Comparison of ENCODE assay signal across 8 cellular contexts in the genomic region with DNA sequence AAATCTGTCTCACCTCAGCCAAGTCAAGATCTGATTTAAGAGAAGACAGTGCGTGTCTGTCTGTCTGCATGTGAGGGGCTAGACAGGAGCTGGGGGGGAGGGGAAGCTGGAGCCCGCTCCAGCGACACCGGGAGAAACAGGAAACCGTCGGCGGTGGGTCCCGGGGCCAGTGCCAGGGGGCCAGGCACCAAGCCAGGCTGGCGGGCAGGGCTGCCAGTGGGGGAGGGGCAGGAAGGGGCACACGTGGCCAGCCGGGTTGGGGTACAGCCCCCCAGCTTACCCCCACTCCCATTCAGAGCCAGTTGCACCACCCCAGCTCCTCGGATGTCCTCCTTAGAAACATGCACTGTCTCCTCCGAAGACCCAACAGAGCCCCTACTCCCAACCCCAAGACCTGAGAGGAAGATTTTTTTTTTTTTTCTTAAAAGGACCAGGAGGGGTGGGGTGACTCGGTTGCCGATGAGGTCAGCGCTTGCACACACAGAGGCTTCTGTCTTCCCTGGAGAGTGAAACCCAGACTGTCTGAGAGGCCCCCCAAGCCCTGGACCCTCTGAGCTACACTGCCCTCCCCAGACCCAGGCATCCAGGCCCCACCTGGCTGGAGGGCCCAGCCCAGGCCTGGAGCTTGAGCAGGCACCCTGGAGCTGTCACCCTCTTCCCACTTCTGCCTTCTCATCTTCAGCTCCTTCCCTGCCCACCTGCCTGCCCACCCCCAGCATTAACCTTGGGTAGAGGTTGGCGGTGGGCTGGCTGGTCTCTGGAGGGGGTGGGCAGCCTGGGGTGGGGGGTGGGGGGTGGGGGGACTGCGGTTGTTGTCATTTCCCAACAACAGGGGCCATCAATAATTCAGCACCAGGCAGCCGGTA. TPM values are rescaled to one million over a fixed set of nuclear protein-coding genes. Genes with fewer than 3 reads are reported as not detected.
DNase-seq lines count a peak whose midpoint lies in the region; ATAC-seq and TF ChIP-seq lines count a peak whose summit lies in the region.

No MANE protein-coding gene starts in this region.

- in situ Hi-C loops in mammary epithelial cell (cut with MboI; ENCODE audit: low sequenced_read_pairs in 2 of 2): no loop called here

- H4K20me1 ChIP-seq in mammary epithelial cell (ENCODE audit: insufficient read depth, low read length): no peaks in the 10 kb centered on the region

- peaks cover 2% of the 10 kb centered on the region for H3K27me3 Mint-ChIP-seq in activated CD4-positive, alpha-beta T cell treated with anti-CD3 and anti-CD28 coated beads, Interleukin-2, amount 10 ng/mL, durations not matched to agents 7 days and 5 days

- H3K27ac Mint-ChIP-seq in activated CD4-positive, alpha-beta T cell treated with anti-CD3 and anti-CD28 coated beads, Interleukin-2, amount 10 ng/mL, durations not matched to agents 7 days and 5 days: peak overlapping the region; percentile 81

- no peak overlapping the region for H3K23ac ChIP-seq in mesenchymal stem cell (ENCODE audit: low read length in 2 of 2)

- H3K36me3 Mint-ChIP-seq in activated CD4-positive, alpha-beta T cell treated with anti-CD3 and anti-CD28 coated beads, Interleukin-2, amount 10 ng/mL, durations not matched to agents 7 days and 5 days (ENCODE audit: low read depth): no peaks in the 10 kb centered on the region

- WGBS in mammary epithelial cell (ENCODE audit: low coverage, missing lambda C conversion rate): 0% methylated on average over 1 of the region's 19 CpGs
- WGBS in mesenchymal stem cell: 74% methylated on average over 11 of the region's 19 CpGs

- BruUV-seq in mammary epithelial cell (replicated peaks; lab: Mats Ljungman, UMichigan): no TSS peak

- H3K4me1 Mint-ChIP-seq in activated CD4-positive, alpha-beta T cell treated with anti-CD3 and anti-CD28 coated beads, Interleukin-2, amount 10 ng/mL, durations not matched to agents 7 days and 5 days: peaks cover 38% of the 10 kb centered on the region

- H3K36me3 ChIP-seq in mammary epithelial cell (ENCODE audit: insufficient read depth, low read length) (peaks cover 7% of the 10 kb centered on the region), mesenchymal stem cell (ENCODE audit: control insufficient read depth in 1 of 2, insufficient read depth in 2 of 2, low read depth in 1 of 2, low read length in 2 of 2) (peaks cover 14 to 51% of the 10 kb centered on the region in 2 experiments), upper lobe of right lung (peaks cover 12% of the 10 kb centered on the region)

- TF ChIP-seq CTCF in mammary epithelial cell (conservative IDR thresholded peaks at IDR 0.05 in 1 of 2, IDR thresholded peaks at IDR 0.05 in 1 of 2; ENCODE audit: extremely low read depth in 1 of 2, insufficient read depth in 1 of 2, low read depth in 1 of 2, low read length in 2 of 2): no peak
- TF ChIP-seq CTCF in upper lobe of right lung (IDR thresholded peaks at IDR 0.05): no peak

- H3K9me3 Mint-ChIP-seq in activated CD4-positive, alpha-beta T cell treated with anti-CD3 and anti-CD28 coated beads, Interleukin-2, amount 10 ng/mL, durations not matched to agents 7 days and 5 days: no peaks in the 10 kb centered on the region

- H2BK12ac ChIP-seq in mesenchymal stem cell (ENCODE audit: low read length in 2 of 2): no peak overlapping the region

- H3K4me3 Mint-ChIP-seq in activated CD4-positive, alpha-beta T cell treated with anti-CD3 and anti-CD28 coated beads, Interleukin-2, amount 10 ng/mL, durations not matched to agents 7 days and 5 days: peak overlapping the region; percentile 22

- peak overlapping the region; percentile 84 for H3K27ac ChIP-seq in mammary epithelial cell (ENCODE audit: insufficient read depth, low read depth, low read length)
- no peak overlapping the region for H3K27ac ChIP-seq in mesenchymal stem cell (ENCODE audit: low read length, poor library complexity, severe bottlenecking)
- H3K27ac ChIP-seq in upper lobe of right lung: peak overlapping the region; percentile 63

- no peak overlapping the region for H2BK120ac ChIP-seq in mesenchymal stem cell (ENCODE audit: low read depth, low read length)

- intact Hi-C loops in mammary epithelial cell (cut with micrococcal nuclease): no loop called here
- intact Hi-C loops in upper lobe of right lung (cut with DNase I): no loop called here

- peak overlapping the region in 1 of 2 experiments; percentile 37 for H3K18ac ChIP-seq in mesenchymal stem cell (ENCODE audit: low read depth in 1 of 2, low read length in 2 of 2)

- H3K4me1 ChIP-seq in mammary epithelial cell (ENCODE audit: insufficient read depth, low read length) (peaks cover 36% of the 10 kb centered on the region), mesenchymal stem cell (ENCODE audit: control insufficient read depth, insufficient read depth, low read depth, low read length) (peaks cover 42% of the 10 kb centered on the region), upper lobe of right lung (peaks cover 42% of the 10 kb centered on the region)

- H2AFZ ChIP-seq in mammary epithelial cell (ENCODE audit: low read depth, low read length) (no peak overlapping the region), mesenchymal stem cell (ENCODE audit: low read depth, low read length) (no peak overlapping the region)

- H3K4me2 ChIP-seq in mammary epithelial cell (ENCODE audit: insufficient read depth, low read depth, low read length) (peak overlapping the region; percentile 100), mesenchymal stem cell (ENCODE audit: low read length, poor library complexity, severe bottlenecking) (peak overlapping the region; percentile 12)

- DNase-seq in activated CD4-positive, alpha-beta T cell treated with anti-CD3 and anti-CD28 coated beads, Interleukin-2, amount 10 ng/mL, durations not matched to agents 7 days and 5 days: no peak
- DNase-seq in activated CD4-positive, alpha-beta T cell treated with anti-CD3 and anti-CD28 coated beads, Interleukin-2, amount 50 U/mL, for 4 hours: no peak
- no peak for DNase-seq in mammary epithelial cell
- DNase-seq in mesenchymal stem cell: peak; percentile 36
- DNase-seq in upper lobe of right lung: peak; percentile 75
- DNase-seq in OCI-M1 (lab: John Stamatoyannopoulos, UW): no peak
- DNase-seq in NK-92 (lab: John Stamatoyannopoulos, UW; ENCODE audit: unreplicated experiment): no peak

- no peak overlapping the region for H4K91ac ChIP-seq in mesenchymal stem cell (ENCODE audit: low read length)

- ATAC-seq in upper lobe of right lung: no peak
- no peak for ATAC-seq in GM21786 (IDR thresholded peaks at IDR 0.05; ENCODE audit: unreplicated experiment)

- no peak overlapping the region for H2BK5ac ChIP-seq in mesenchymal stem cell (ENCODE audit: low read depth, low read length, poor library complexity, severe bottlenecking)

- peak overlapping the region; percentile 51 for H3K9ac ChIP-seq in mammary epithelial cell (ENCODE audit: insufficient read depth, low read length)
- H3K9ac ChIP-seq in mesenchymal stem cell (ENCODE audit: low read length): peak overlapping the region; percentile 83

- dilution Hi-C loops in mammary epithelial cell (cut with HindIII; ENCODE audit: low sequenced_read_pairs): loop anchor here (10.0 kb wide), 1 partner anchor 296 kb away; a partner anchor contains a TSS

- H3K14ac ChIP-seq in mesenchymal stem cell (ENCODE audit: low read length in 2 of 2): no peak overlapping the region

- H3K9me3 ChIP-seq in mammary epithelial cell (replicated peaks; ENCODE audit: insufficient read depth, low read length): no peaks in the 10 kb centered on the region
- H3K9me3 ChIP-seq in mesenchymal stem cell (ENCODE audit: control insufficient read depth, low read length): no peaks in the 10 kb centered on the region
- H3K9me3 ChIP-seq in upper lobe of right lung: no peaks in the 10 kb centered on the region

- H3K27me3 ChIP-seq in mammary epithelial cell (ENCODE audit: insufficient read depth, low read length): no peaks in the 10 kb centered on the region
- no peaks in the 10 kb centered on the region for H3K27me3 ChIP-seq in mesenchymal stem cell (ENCODE audit: control insufficient read depth in 1 of 2, insufficient read depth in 1 of 2, low read length in 2 of 2)
- no peaks in the 10 kb centered on the region for H3K27me3 ChIP-seq in upper lobe of right lung

- H2BK15ac ChIP-seq in mesenchymal stem cell (ENCODE audit: low read depth, poor library complexity, severe bottlenecking): no peak overlapping the region

- no peak overlapping the region for H4K8ac ChIP-seq in mesenchymal stem cell (ENCODE audit: low read length)

- H3K79me2 ChIP-seq in mammary epithelial cell (ENCODE audit: insufficient read depth, low read length): peaks cover 74% of the 10 kb centered on the region

- H3K4ac ChIP-seq in mesenchymal stem cell (ENCODE audit: low read depth in 1 of 2, low read length in 2 of 2): no peak overlapping the region

- peak overlapping the region; percentile 26 to 85 (median 32) for H3K4me3 ChIP-seq in mammary epithelial cell (replicated peaks in 1 of 3; ENCODE audit: insufficient read depth in 1 of 3, low read depth in 2 of 3, low read length in 3 of 3)
- peak overlapping the region in 1 of 2 experiments; percentile 38 for H3K4me3 ChIP-seq in mesenchymal stem cell (ENCODE audit: insufficient read depth in 1 of 2, low read depth in 1 of 2, low read length in 2 of 2)
- H3K4me3 ChIP-seq in upper lobe of right lung: peak overlapping the region; percentile 10

- CTCF ChIA-PET in activated CD4-positive, alpha-beta T cell treated with anti-CD3 and anti-CD28 coated beads, Interleukin-2, amount 10 ng/mL, durations not matched to agents 7 days and 5 days (lab: Charles Lee): interaction anchor here (0.8 to 2.8 kb wide), 7 partner anchors 9 to 142 kb away, joined by 3 to 14 read pairs (median 3); a partner anchor contains a TSS
- CTCF ChIA-PET in mammary epithelial cell (lab: Charles Lee; ENCODE audit: low non-redundant PET): no interaction called here

- POLR2A ChIA-PET in activated CD4-positive, alpha-beta T cell treated with anti-CD3 and anti-CD28 coated beads, Interleukin-2, amount 10 ng/mL, durations not matched to agents 7 days and 5 days (lab: Charles Lee): no interaction called here

- no peak overlapping the region for H2AK5ac ChIP-seq in mesenchymal stem cell (ENCODE audit: low read length, severe bottlenecking)

- H3K79me1 ChIP-seq in mesenchymal stem cell (replicated peaks; ENCODE audit: low read length, poor library complexity, severe bottlenecking): peaks cover 18% of the 10 kb centered on the region

RNA-seq across cellular contexts. Expression of a gene that starts 4.0 kb away (rescaled TPM):
- 10 to 100 TPM; 56.5 to 57.9 TPM for total RNA-seq in activated CD4-positive, alpha-beta T cell treated with anti-CD3 and anti-CD28 coated beads, Interleukin-2, amount 10 ng/mL, durations not matched to agents 7 days and 5 days
- 100 to 1,000 TPM; 101 to 139 TPM for total RNA-seq in mammary epithelial cell
- 86.1 TPM for polyA plus RNA-seq in mammary epithelial cell
- 36.6 TPM for polyA minus RNA-seq in mammary epithelial cell
- polyA plus RNA-seq in mesenchymal stem cell (2013, experiment 1 of 2): 57.9 TPM
- polyA plus RNA-seq in mesenchymal stem cell (2013, experiment 2 of 2): 59.6 TPM
- total RNA-seq in upper lobe of right lung: 53.9 TPM

RNA-seq across cellular contexts. Expression of a gene that starts 8.5 kb away (rescaled TPM):
- total RNA-seq in activated CD4-positive, alpha-beta T cell treated with anti-CD3 and anti-CD28 coated beads, Interleukin-2, amount 10 ng/mL, durations not matched to agents 7 days and 5 days: 10 to 100 TPM; 42.7 to 53.4 TPM
- 10 to 100 TPM; 29.3 to 61.9 TPM for total RNA-seq in mammary epithelial cell
- polyA plus RNA-seq in mammary epithelial cell: 42.9 TPM
- 52.4 TPM for polyA minus RNA-seq in mammary epithelial cell
- 60.9 TPM for polyA plus RNA-seq in mesenchymal stem cell (2013, experiment 1 of 2)
- polyA plus RNA-seq in mesenchymal stem cell (2013, experiment 2 of 2): 57.5 TPM
- total RNA-seq in upper lobe of right lung: 38.7 TPM

RNA-seq across cellular contexts. Expression of a gene that starts 18.2 kb away (rescaled TPM):
- total RNA-seq in activated CD4-positive, alpha-beta T cell treated with anti-CD3 and anti-CD28 coated beads, Interleukin-2, amount 10 ng/mL, durations not matched to agents 7 days and 5 days: 10 to 100 TPM; 69.3 to 81.0 TPM
- total RNA-seq in mammary epithelial cell (10 to 100 TPM; 37.0 to 91.0 TPM), upper lobe of right lung (76.7 TPM)
- polyA plus RNA-seq in mammary epithelial cell: 19.4 TPM
- 24.7 TPM for polyA minus RNA-seq in mammary epithelial cell
- 55.2 TPM for polyA plus RNA-seq in mesenchymal stem cell (2013, experiment 1 of 2)
- 52.0 TPM for polyA plus RNA-seq in mesenchymal stem cell (2013, experiment 2 of 2)

RNA-seq across cellular contexts. Expression of a gene that starts 30.8 kb away (rescaled TPM):
- total RNA-seq in activated CD4-positive, alpha-beta T cell treated with anti-CD3 and anti-CD28 coated beads, Interleukin-2, amount 10 ng/mL, durations not matched to agents 7 days and 5 days: 10 to 100 TPM; 18.0 to 18.5 TPM
- total RNA-seq in mammary epithelial cell: 10 to 100 TPM; 11.2 to 15.8 TPM
- 8.6 TPM for polyA plus RNA-seq in mammary epithelial cell
- polyA minus RNA-seq in mammary epithelial cell: 22.8 TPM
- 6.4 TPM for polyA plus RNA-seq in mesenchymal stem cell (2013, experiment 1 of 2)
- 6.4 TPM for polyA plus RNA-seq in mesenchymal stem cell (2013, experiment 2 of 2)
- 9.6 TPM for total RNA-seq in upper lobe of right lung

RNA-seq across cellular contexts. Expression of a gene that starts 33.4 kb away (rescaled TPM):
- total RNA-seq in activated CD4-positive, alpha-beta T cell treated with anti-CD3 and anti-CD28 coated beads, Interleukin-2, amount 10 ng/mL, durations not matched to agents 7 days and 5 days: 10 to 100 TPM; 37.2 to 42.4 TPM
- 10 to 100 TPM; 17.3 to 32.3 TPM for total RNA-seq in mammary epithelial cell
- 31.8 TPM for polyA plus RNA-seq in mammary epithelial cell
- 13.2 TPM for polyA minus RNA-seq in mammary epithelial cell
- polyA plus RNA-seq in mesenchymal stem cell (2013, experiment 1 of 2): 17.2 TPM
- 17.0 TPM for polyA plus RNA-seq in mesenchymal stem cell (2013, experiment 2 of 2)
- 25.1 TPM for total RNA-seq in upper lobe of right lung

Comparison
In these comparisons a context has a peak if more than half of its experiments do, and no peak if none do; other contexts are left out.
1. DNase-seq: peak in mesenchymal stem cell (single experiment) and upper lobe of right lung (single experiment); none in activated CD4-positive, alpha-beta T cell treated with anti-CD3 and anti-CD28 coated beads, Interleukin-2, amount 10 ng/mL, durations not matched to agents 7 days and 5 days (single experiment), activated CD4-positive, alpha-beta T cell treated with anti-CD3 and anti-CD28 coated beads, Interleukin-2, amount 50 U/mL, for 4 hours (0 of 2), mammary epithelial cell (single experiment), OCI-M1 (single experiment) and NK-92 (single experiment).